In genomic region chr12:119363037-119363436, GRCh38 we compare ENCODE assay signal across 25 cellular contexts. TPM values are rescaled to one million over a fixed set of nuclear protein-coding genes. Genes with fewer than 3 reads are reported as not detected.
"Had no signal": no experiment of that assay in that cellular context is flagged by ENCODE, and none has a peak within 500 bp of the region (broad histone marks: within the 10 kb centered on the region; RNA-seq: fewer than 3 reads in every experiment).

No MANE protein-coding gene starts in this region.

- H3K4me1 Mint-ChIP-seq: activated CD4-positive, alpha-beta T cell treated with anti-CD3 and anti-CD28 coated beads, Interleukin-2, amount 10 ng/mL, durations not matched to agents 7 days and 5 days; activated naive CD4-positive, alpha-beta T cell treated with anti-CD3 and anti-CD28 coated beads, Interleukin-2, amount 10 ng/mL, durations not matched to agents 7 days and 5 days; activated naive CD8-positive, alpha-beta T cell treated with anti-CD3 and anti-CD28 coated beads, Interleukin-2, amount 50 U/mL, for 24 hours had no signal

- H3K27ac ChIP-seq: dorsolateral prefrontal cortex, gastroesophageal sphincter, heart right ventricle, psoas muscle, right lobe of liver, stomach had no signal

- H3K4me1 ChIP-seq: heart right ventricle, psoas muscle had no signal

- H3K36me3 ChIP-seq: gastroesophageal sphincter, heart right ventricle, right lobe of liver, stomach had no signal

- H3K27ac Mint-ChIP-seq: activated CD4-positive, alpha-beta T cell treated with anti-CD3 and anti-CD28 coated beads, Interleukin-2, amount 10 ng/mL, durations not matched to agents 7 days and 5 days; activated naive CD4-positive, alpha-beta T cell treated with anti-CD3 and anti-CD28 coated beads, Interleukin-2, amount 10 ng/mL, durations not matched to agents 7 days and 5 days; activated naive CD8-positive, alpha-beta T cell treated with anti-CD3 and anti-CD28 coated beads, Interleukin-2, amount 50 U/mL, for 24 hours had no signal

- H3K9me3 ChIP-seq: gastroesophageal sphincter, heart right ventricle, psoas muscle, right lobe of liver, stomach had no signal

- H3K4me3 Mint-ChIP-seq: activated CD4-positive, alpha-beta T cell treated with anti-CD3 and anti-CD28 coated beads, Interleukin-2, amount 10 ng/mL, durations not matched to agents 7 days and 5 days; activated naive CD4-positive, alpha-beta T cell treated with anti-CD3 and anti-CD28 coated beads, Interleukin-2, amount 10 ng/mL, durations not matched to agents 7 days and 5 days; activated naive CD8-positive, alpha-beta T cell treated with anti-CD3 and anti-CD28 coated beads, Interleukin-2, amount 50 U/mL, for 24 hours; activated T-cell treated with anti-CD3 and anti-CD28 coated beads, Interleukin-2, amount 50 U/mL, for 4 hours had no signal

- H3K9me3 Mint-ChIP-seq: activated naive CD4-positive, alpha-beta T cell treated with anti-CD3 and anti-CD28 coated beads, Interleukin-2, amount 10 ng/mL, durations not matched to agents 7 days and 5 days; activated naive CD8-positive, alpha-beta T cell treated with anti-CD3 and anti-CD28 coated beads, Interleukin-2, amount 50 U/mL, for 24 hours had no signal

- H3K27me3 Mint-ChIP-seq: activated naive CD4-positive, alpha-beta T cell treated with anti-CD3 and anti-CD28 coated beads, Interleukin-2, amount 10 ng/mL, durations not matched to agents 7 days and 5 days; activated naive CD8-positive, alpha-beta T cell treated with anti-CD3 and anti-CD28 coated beads, Interleukin-2, amount 50 U/mL, for 24 hours; brain had no signal

- FAIRE-seq: colon, small intestine had no signal

- DNase-seq: activated CD4-positive, alpha-beta T cell treated with anti-CD3 and anti-CD28 coated beads, Interleukin-2, amount 10 ng/mL, durations not matched to agents 7 days and 5 days; activated CD8-positive, alpha-beta memory T cell treated with anti-CD3 and anti-CD28 coated beads, Interleukin-2, amount 50 U/mL, for 4 hours; activated effector memory CD4-positive, alpha-beta T cell treated with Interleukin-2 at 50 U/mL for 16 hours; activated naive CD4-positive, alpha-beta T cell treated with anti-CD3 and anti-CD28 coated beads, Interleukin-2, amount 10 ng/mL, durations not matched to agents 7 days and 5 days; activated naive CD8-positive, alpha-beta T cell treated with anti-CD3 and anti-CD28 coated beads, Interleukin-2, amount 50 U/mL, for 24 hours; activated T-cell treated with anti-CD3 and anti-CD28 coated beads, Interleukin-2, amount 50 U/mL, for 4 hours; anterior cingulate cortex; central memory CD4-positive, alpha-beta T cell; dorsolateral prefrontal cortex; heart right ventricle; left ventricle myocardium superior; psoas muscle; right lobe of liver; small intestine; stimulated activated CD4-positive, alpha-beta T cell treated with anti-CD3 and anti-CD28 coated beads, Interleukin-4, amount 100 ng/mL, for 1 hour; stomach; T1000; trophoblast cell had no signal

- ATAC-seq: activated naive CD8-positive, alpha-beta T cell treated with anti-CD3 and anti-CD28 coated beads, Interleukin-2, amount 50 U/mL, for 24 hours; activated T-cell treated with anti-CD3 and anti-CD28 coated beads, Interleukin-2, amount 50 U/mL, for 4 hours; gastroesophageal sphincter; heart right ventricle; left ventricle myocardium superior; psoas muscle; right lobe of liver had no signal

- H3K27me3 ChIP-seq: dorsolateral prefrontal cortex, gastroesophageal sphincter, heart right ventricle, right lobe of liver, stomach had no signal

- H3K36me3 Mint-ChIP-seq: activated naive CD4-positive, alpha-beta T cell treated with anti-CD3 and anti-CD28 coated beads, Interleukin-2, amount 10 ng/mL, durations not matched to agents 7 days and 5 days; brain had no signal

- H3K4me3 ChIP-seq: dorsolateral prefrontal cortex, gastroesophageal sphincter, heart right ventricle, psoas muscle, right lobe of liver, stomach had no signal

RNA-seq across cellular contexts. Expression of gene CCDC60, which starts 28.5 kb away (rescaled TPM):
- total RNA-seq: activated CD4-positive, alpha-beta T cell treated with anti-CD3 and anti-CD28 coated beads, Interleukin-2, amount 10 ng/mL, durations not matched to agents 7 days and 5 days; activated T-cell treated with anti-CD3 and anti-CD28 coated beads, Interleukin-2, amount 50 U/mL, for 4 hours; dorsolateral prefrontal cortex; heart right ventricle; left ventricle myocardium superior; mononuclear cell; osteocyte; psoas muscle; right lobe of liver; stomach; T-helper 1 cell treated with Interleukin-12 subunit alpha and Interleukin-12 subunit beta and Interleukin-4 antibody, amounts not matched to agents 30 ng/mL and 1 ng/mL, for 36 hours; temporal lobe had no signal
- polyA plus RNA-seq: heart right ventricle, psoas muscle, small intestine had no signal
